9 cellular contexts compared by ENCODE assay signal in the genomic region with DNA sequence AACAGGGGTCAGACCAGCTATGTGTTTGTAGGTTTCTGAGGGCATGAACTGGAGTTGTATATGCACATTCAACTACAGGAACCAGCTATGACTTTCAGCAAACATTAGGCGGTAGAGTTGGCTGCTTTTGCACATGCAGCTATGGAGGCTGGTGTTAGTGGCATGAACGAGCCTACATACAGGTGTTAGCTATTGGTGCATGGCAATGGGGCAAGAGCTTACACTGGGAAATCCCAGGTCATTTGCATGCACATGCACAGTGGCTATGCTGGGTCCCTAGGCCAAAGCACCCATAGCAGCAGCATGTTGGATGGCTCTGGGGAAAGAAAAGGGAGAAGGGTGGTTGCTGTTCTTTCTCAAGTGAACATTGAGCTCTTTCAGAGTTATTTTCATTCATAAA.
"Had no signal": no experiment of that assay in that cellular context is flagged by ENCODE, and none has a peak within 500 bp of the region (broad histone marks: within the 10 kb centered on the region; RNA-seq: fewer than 3 reads in every experiment).

No MANE protein-coding gene starts in this region.

- H3K36me3 Mint-ChIP-seq: IgD-negative memory B cell had no signal

- H3K4me3 ChIP-seq: GM23338, HAP-1 had no signal

- H3K27me3 Mint-ChIP-seq: IgD-negative memory B cell had no signal

- H3K36me3 ChIP-seq: HAP-1 had no signal

- DNase-seq: HFFc6, KBM-7 had no signal

- ATAC-seq: GM23338, HCT116, HepG2 had no signal

- H3K9me3 ChIP-seq: HAP-1 had no signal

- H2AFZ ChIP-seq: GM23338 had no signal

- FAIRE-seq: H1, HepG2 had no signal

- H3K27ac ChIP-seq: HL-60 had no signal

- H3K4me1 Mint-ChIP-seq: GM23338, IgD-negative memory B cell had no signal

- H3K4me3 Mint-ChIP-seq: GM23338, HFFc6 had no signal

- H3K4me2 ChIP-seq: GM23338 had no signal

- H3K27ac Mint-ChIP-seq: GM23338, HFFc6, IgD-negative memory B cell had no signal
